12 cellular contexts compared by ENCODE assay signal in the genomic region with DNA sequence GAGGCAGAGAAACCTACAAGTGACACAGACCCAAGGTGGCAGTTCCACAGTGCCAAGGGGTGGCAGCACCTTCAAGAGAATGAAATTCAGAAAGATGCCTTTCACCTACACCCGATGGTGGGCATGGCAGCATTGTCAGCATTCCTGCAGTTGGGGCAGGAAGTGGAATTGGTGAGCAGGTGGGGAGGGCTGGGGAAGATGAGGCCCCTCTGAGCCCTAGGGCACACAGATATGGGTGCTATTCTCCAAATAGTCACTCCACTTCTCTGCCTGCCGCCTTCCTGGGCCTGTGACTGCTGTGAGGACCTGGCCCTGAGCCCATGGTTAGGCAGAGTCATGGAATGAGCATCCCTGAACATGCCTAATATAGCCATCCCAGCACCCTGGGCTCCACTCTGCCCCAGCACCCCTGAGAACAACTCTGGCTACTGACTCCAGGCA. TPM values are rescaled to one million over a fixed set of nuclear protein-coding genes. Genes with fewer than 3 reads are reported as not detected.
DNase-seq lines count a peak whose midpoint lies in the region; ATAC-seq, FAIRE-seq and TF ChIP-seq lines count a peak whose summit lies in the region.
"Had no signal": no experiment of that assay in that cellular context is flagged by ENCODE, and none has a peak within 500 bp of the region (broad histone marks: within the 10 kb centered on the region; RNA-seq: fewer than 3 reads in every experiment).

No MANE protein-coding gene starts in this region.

- H3K4me3 ChIP-seq in GM12878, result no peak overlapping the region
- no peak overlapping the region for H3K4me3 ChIP-seq in right atrium auricular region
- H3K4me3 ChIP-seq in transverse colon, result no peak overlapping the region

- TF ChIP-seq CTCF in GM12878 (IDR thresholded peaks at IDR 0.05 in 2 of 3, conservative IDR thresholded peaks at IDR 0.05 in 1 of 3; ENCODE audit: control insufficient read depth in 2 of 3, extremely low read depth in 1 of 3, insufficient read depth in 1 of 3, low read depth in 3 of 3, low read length in 3 of 3), result peak in 1 of 3 experiments; percentile 8; a peak in 1 of 6 replicates
- peak in 1 of 2 donors; percentile 27 for TF ChIP-seq CTCF in right atrium auricular region (IDR thresholded peaks at IDR 0.05)
- no peak for TF ChIP-seq CTCF in transverse colon (IDR thresholded peaks at IDR 0.05)

- H3K36me3 ChIP-seq in GM12878 (ENCODE audit: control insufficient read depth in 2 of 2, insufficient read depth in 2 of 2, low read length in 1 of 2) (no peaks in the 10 kb centered on the region), right atrium auricular region (peaks cover 15% of the 10 kb centered on the region), transverse colon (no peaks in the 10 kb centered on the region)

- H3K27ac ChIP-seq in GM12878 (ENCODE audit: control insufficient read depth, insufficient read depth) (no peak overlapping the region), right atrium auricular region (peak overlapping the region; percentile 71 to 72), transverse colon (peak overlapping the region; percentile 64 to 86 (median 74))

- H3K9me3 ChIP-seq in GM12878 (replicated peaks; ENCODE audit: control insufficient read depth, insufficient read depth, low read length) (no peaks in the 10 kb centered on the region), right atrium auricular region (no peaks in the 10 kb centered on the region), transverse colon (no peaks in the 10 kb centered on the region)

- ATAC-seq in GM12878, result peak; percentile 11; the same call in 1 of the 3 replicates
- ATAC-seq in GM19463 (IDR thresholded peaks at IDR 0.05; ENCODE audit: unreplicated experiment), result no peak

- H3K4me1 ChIP-seq in GM12878 (ENCODE audit: control insufficient read depth, insufficient read depth, low read length) (no peaks in the 10 kb centered on the region), right atrium auricular region (peaks cover 0 to 23% of the 10 kb centered on the region in 2 donors), transverse colon (peaks cover 0 to 33% (median 1%) of the 10 kb centered on the region in 4 donors)

- CTCF ChIA-PET in GM12878 (lab: Yijun Ruan, JAX), result interaction anchor here (0.6 to 10.2 kb wide), 36 partner anchors 7 to 549 kb away, joined by 3 to 233 read pairs (median 6); a partner anchor contains a TSS

- POLR2A ChIA-PET in GM12878 (lab: Charles Lee), result interaction anchor here (0.8 kb wide), 1 partner anchor 219 kb away, joined by 8 read pairs; no protein-coding TSS in a partner anchor

- H4K20me1 ChIP-seq in GM12878 (ENCODE audit: control insufficient read depth, insufficient read depth), result no peaks in the 10 kb centered on the region

- BruUV-seq in GM12878 (replicated peaks; lab: Mats Ljungman, UMichigan), result no TSS peak

- SMC1A ChIA-PET in GM12878 (lab: Charles Lee; ENCODE audit: uncharacterized antibody, unreplicated experiment), result interaction anchor here (0.8 to 4.9 kb wide), 13 partner anchors 8 to 223 kb away, joined by 3 to 68 read pairs (median 7); no protein-coding TSS in a partner anchor

- TF ChIP-seq EP300 in GM12878 (IDR thresholded peaks at IDR 0.05; ENCODE audit: borderline replicate concordance in 1 of 2, control insufficient read depth in 1 of 2, low read depth in 2 of 2, low read length in 2 of 2), result no peak
- TF ChIP-seq EP300 in transverse colon (IDR thresholded peaks at IDR 0.05; ENCODE audit: low read depth), result no peak

- DNase-seq in NCI-H2171 treated with DMSO at 0.1 percent for 48 hours (lab: John Stamatoyannopoulos, UW), result peak; percentile 11
- DNase-seq in NCI-H2171 (lab: John Stamatoyannopoulos, UW), result no peak
- no peak for DNase-seq in GM12878 (ENCODE audit: low read depth, low spot score)
- DNase-seq in right atrium auricular region (ENCODE audit: low spot score), result no peak
- DNase-seq in transverse colon, result peak; percentile 44
- DNase-seq in NCI-H526 treated with DMSO at 0.1 percent for 48 hours (lab: John Stamatoyannopoulos, UW), result no peak
- DNase-seq in SHP77 treated with DMSO at 0.1 percent for 48 hours (lab: John Stamatoyannopoulos, UW), result no peak
- DNase-seq: head of caudate nucleus, NCI-H2227 treated with DMSO at 0.1 percent for 48 hours, occipital lobe had no signal

- intact Hi-C loops in GM12878 (cut with micrococcal nuclease; ENCODE audit: unreplicated experiment) (loop anchor here (1.0 to 2.0 kb wide), 2 partner anchors 75 to 222 kb away; no protein-coding TSS in a partner anchor), transverse colon (cut with DNase I; ENCODE audit: low total_unique reads) (loop anchor here (2.0 kb wide), 1 partner anchor 50 kb away; a partner anchor contains a TSS)

- 19% methylated on average over 2 of the region's 2 CpGs for WGBS in GM12878 (ENCODE audit: insufficient coverage, insufficient replicate concordance, low lambda C conversion rate, missing lambda C conversion rate)
- 45 to 50% methylated on average over 1 to 2 of the region's 2 CpGs for WGBS in transverse colon (ENCODE audit: low coverage in 1 of 2), 2 donors

- H3K4me2 ChIP-seq in GM12878 (ENCODE audit: control insufficient read depth, insufficient read depth), result no peak overlapping the region

- no peak overlapping the region for H3K9ac ChIP-seq in GM12878 (ENCODE audit: control insufficient read depth, insufficient read depth, low read length)

- in situ Hi-C loops in GM12878 (cut with MboI), result no loop called here
- in situ Hi-C loops in transverse colon (cut with MboI; ENCODE audit: low pct_ligation_motif_present in 1 of 4, low pct_unique_long_range_greater_than_20kb in 1 of 4, low sequenced_read_pairs in 3 of 4), result loop anchor here in 3 of 4 donors (10.0 to 25.0 kb wide), 3 partner anchors 78 to 240 kb away; a partner anchor contains a TSS

- no peak for TF ChIP-seq RAD21 in GM12878 (IDR thresholded peaks at IDR 0.05; ENCODE audit: insufficient read depth, low read depth, low read length)

- FAIRE-seq in GM12878 (lab: Jason Lieb, UNC), result no peak
- FAIRE-seq: A204.1 had no signal

- no peaks in the 10 kb centered on the region for H3K79me2 ChIP-seq in GM12878 (ENCODE audit: control insufficient read depth, insufficient read depth, low read length)

- no peak for TF ChIP-seq POLR2A in GM12878 (IDR thresholded peaks at IDR 0.05; ENCODE audit: low read depth, low read length)
- TF ChIP-seq POLR2A in transverse colon (IDR thresholded peaks at IDR 0.05), result no peak

- RAD21 ChIA-PET in GM12878 (lab: Charles Lee; ENCODE audit: unreplicated experiment), result interaction anchor here (1.1 to 4.5 kb wide), 10 partner anchors 11 to 236 kb away, joined by 3 to 62 read pairs (median 7); a partner anchor contains a TSS

- H3K27me3 ChIP-seq in GM12878 (replicated peaks in 1 of 2; ENCODE audit: control insufficient read depth in 2 of 2, insufficient read depth in 2 of 2, low read length in 1 of 2) (no peaks in the 10 kb centered on the region), right atrium auricular region (no peaks in the 10 kb centered on the region), transverse colon (no peaks in the 10 kb centered on the region)

- no peak overlapping the region for H2AFZ ChIP-seq in GM12878 (ENCODE audit: control insufficient read depth, low read depth, low read length)

RNA-seq across cellular contexts. Expression of a gene that starts 8.3 kb away (rescaled TPM):
- 0.90 and 1.5 TPM in 2 replicates for total RNA-seq in GM12878 (2013; cell fraction: nucleolus; rRNA removed)
- total RNA-seq in GM12878 (2014; rRNA removed) (0.11 TPM in 1 of 2 replicates, not detected in the other), GM12878 (2014; rRNA removed; fragmentation: Illumina TruSeq; extraction: Trizol) (not detected in 2 replicates), GM12878 (2021) (not detected in 2 replicates), right atrium auricular region (100 to 1,000 TPM in 1 of 2 donors, 10 to 100 TPM in 1; 74.2 to 176 TPM), transverse colon (1 to 10 TPM; 2.2 to 6.7 (median 4.6) TPM)
- polyA plus RNA-seq in GM12878 (2011; ENCODE audit: low read depth), result not detected
- polyA plus RNA-seq in GM12878 (2011; rRNA removed) (0.07 TPM in 1 of 2 replicates, not detected in the other), GM12878 (2014; fragmentation: Illumina TruSeq; extraction: Trizol) (0.07 TPM in 1 of 2 replicates, not detected in the other), GM12878 (2014; fragmentation: Nextera tagmentation; extraction: Ambion mirVana) (not detected), GM12878 (2014; rRNA removed) (not detected in 2 replicates), GM12878 (2016; fragmentation: Nextera tagmentation; extraction: Ambion mirVana) (not detected)
- 0.13 and 0.15 TPM in 2 replicates for polyA plus RNA-seq in GM12878 (2011; cell fraction: cytosol; rRNA removed)
- polyA plus RNA-seq in GM12878 (2011; cell fraction: nucleus; rRNA removed), result 0.61 and 0.85 TPM in 2 replicates
- polyA plus RNA-seq in GM12878 (2012), result not detected in 2 replicates
- polyA minus RNA-seq in GM12878 (2011; rRNA and poly(A)+ RNA removed), result not detected in 2 replicates
- not detected in 2 replicates for polyA minus RNA-seq in GM12878 (2011; cell fraction: cytosol; rRNA and poly(A)+ RNA removed)
- 0.29 TPM in 1 of 2 replicates, not detected in the other for polyA minus RNA-seq in GM12878 (2011; cell fraction: nucleus; rRNA and poly(A)+ RNA removed)

RNA-seq across cellular contexts. Expression of a gene that starts 49.4 kb away (rescaled TPM):
- total RNA-seq in GM12878 (2013; cell fraction: nucleolus; rRNA removed), result not detected in 2 replicates
- total RNA-seq in GM12878 (2014; rRNA removed) (not detected in 2 replicates), GM12878 (2014; rRNA removed; fragmentation: Illumina TruSeq; extraction: Trizol) (not detected in 2 replicates), GM12878 (2021) (0.11 and 0.15 TPM in 2 replicates), right atrium auricular region (10 to 100 TPM; 31.4 to 42.2 TPM), transverse colon (100 to 1,000 TPM in 3 of 4 donors, 10 to 100 TPM in 1; 73.2 to 166 (median 115) TPM)
- polyA plus RNA-seq in GM12878 (2011; ENCODE audit: low read depth), result not detected
- polyA plus RNA-seq in GM12878 (2011; rRNA removed) (not detected in 2 replicates), GM12878 (2014; fragmentation: Illumina TruSeq; extraction: Trizol) (not detected in 2 replicates), GM12878 (2014; fragmentation: Nextera tagmentation; extraction: Ambion mirVana) (not detected), GM12878 (2014; rRNA removed) (not detected in 2 replicates), GM12878 (2016; fragmentation: Nextera tagmentation; extraction: Ambion mirVana) (not detected)
- not detected in 2 replicates for polyA plus RNA-seq in GM12878 (2011; cell fraction: cytosol; rRNA removed)
- not detected in 2 replicates for polyA plus RNA-seq in GM12878 (2011; cell fraction: nucleus; rRNA removed)
- not detected in 2 replicates for polyA plus RNA-seq in GM12878 (2012)
- polyA minus RNA-seq in GM12878 (2011; rRNA and poly(A)+ RNA removed), result not detected in 2 replicates
- not detected in 2 replicates for polyA minus RNA-seq in GM12878 (2011; cell fraction: cytosol; rRNA and poly(A)+ RNA removed)
- not detected in 2 replicates for polyA minus RNA-seq in GM12878 (2011; cell fraction: nucleus; rRNA and poly(A)+ RNA removed)

RNA-seq across cellular contexts. Expression of a gene that starts 58.3 kb away (rescaled TPM):
- 36.7 and 44.9 TPM in 2 replicates for total RNA-seq in GM12878 (2013; cell fraction: nucleolus; rRNA removed)
- total RNA-seq in GM12878 (2014; rRNA removed) (68.6 and 82.3 TPM in 2 replicates), GM12878 (2014; rRNA removed; fragmentation: Illumina TruSeq; extraction: Trizol) (77.6 and 79.7 TPM in 2 replicates), GM12878 (2021) (74.4 TPM in 2 replicates), right atrium auricular region (10 to 100 TPM; 42.7 to 59.1 TPM), transverse colon (10 to 100 TPM in 3 of 4 donors, 1 to 10 TPM in 1; 3.0 to 37.0 (median 33.7) TPM)
- polyA plus RNA-seq in GM12878 (2011; ENCODE audit: low read depth), result 45.1 TPM
- polyA plus RNA-seq in GM12878 (2011; rRNA removed) (105 and 139 TPM in 2 replicates), GM12878 (2014; fragmentation: Illumina TruSeq; extraction: Trizol) (71.6 and 83.2 TPM in 2 replicates), GM12878 (2014; fragmentation: Nextera tagmentation; extraction: Ambion mirVana) (100 to 1,000 TPM; 248 to 357 TPM), GM12878 (2014; rRNA removed) (69.0 and 72.1 TPM in 2 replicates), GM12878 (2016; fragmentation: Nextera tagmentation; extraction: Ambion mirVana) (100 to 1,000 TPM; 176 to 180 TPM)
- polyA plus RNA-seq in GM12878 (2011; cell fraction: cytosol; rRNA removed), result 42.6 and 45.9 TPM in 2 replicates
- polyA plus RNA-seq in GM12878 (2011; cell fraction: nucleus; rRNA removed), result 33.9 and 35.0 TPM in 2 replicates
- 39.1 and 50.4 TPM in 2 replicates for polyA plus RNA-seq in GM12878 (2012)
- polyA minus RNA-seq in GM12878 (2011; rRNA and poly(A)+ RNA removed), result 24.0 and 33.8 TPM in 2 replicates
- polyA minus RNA-seq in GM12878 (2011; cell fraction: cytosol; rRNA and poly(A)+ RNA removed), result 13.2 and 13.5 TPM in 2 replicates
- polyA minus RNA-seq in GM12878 (2011; cell fraction: nucleus; rRNA and poly(A)+ RNA removed), result 8.5 and 16.4 TPM in 2 replicates

Comparison
In these comparisons a context has a peak if more than half of its experiments do, and no peak if none do; other contexts are left out.
1. DNase-seq: peak in NCI-H2171 treated with DMSO at 0.1 percent for 48 hours (single experiment) and transverse colon (single experiment); none in NCI-H2171 (single experiment), GM12878 (single experiment), right atrium auricular region (single experiment), NCI-H526 treated with DMSO at 0.1 percent for 48 hours (single experiment) and SHP77 treated with DMSO at 0.1 percent for 48 hours (single experiment).
2. RNA of a gene that starts 8.3 kb away (total RNA-seq): 74.2 to 176 TPM in right atrium auricular region; 2.2 to 6.7 TPM in transverse colon and 0.11 to 1.5 TPM in GM12878; every median in the first group is over 4 times any median in the second.
3. RNA of a gene that starts 49.4 kb away (total RNA-seq): 73.2 to 166 TPM in transverse colon and 31.4 to 42.2 TPM in right atrium auricular region; 0.11 to 0.15 TPM in GM12878; every median in the first group is over 10 times any median in the second.